In genomic region chr20:44422083-44422482, GRCh38 we compare ENCODE assay signal across 21 cellular contexts. TPM values are rescaled to one million over a fixed set of nuclear protein-coding genes. Genes with fewer than 3 reads are reported as not detected.
DNase-seq lines count a peak whose midpoint lies in the region; FAIRE-seq and TF ChIP-seq lines count a peak whose summit lies in the region.
"Had no signal": no experiment of that assay in that cellular context is flagged by ENCODE, and none has a peak within 500 bp of the region (broad histone marks: within the 10 kb centered on the region; RNA-seq: fewer than 3 reads in every experiment).

No MANE protein-coding gene starts in this region.

- peaks cover 8% of the 10 kb centered on the region for H3K27me3 Mint-ChIP-seq in endothelial cell (ENCODE audit: unreplicated experiment)
- H3K27me3 Mint-ChIP-seq: CD4-positive, CD25-positive, alpha-beta regulatory T cell had no signal

- no peak overlapping the region for H3K4me3 ChIP-seq in skeletal muscle satellite cell (ENCODE audit: low read length)
- H3K4me3 ChIP-seq: heart right ventricle had no signal

- peak overlapping the region; percentile 30 for H3K27ac ChIP-seq in epithelial cell of prostate
- H3K27ac ChIP-seq: heart right ventricle, HL-60 had no signal

- DNase-seq in HCEC 1CT: peak; percentile 81
- peak; percentile 23 for DNase-seq in RCC 7860 (ENCODE audit: low spot score)
- peak; percentile 81 for DNase-seq in epithelial cell of prostate (ENCODE audit: low read depth, low spot score)
- DNase-seq in NCI-H1105 treated with DMSO at 0.1 percent for 48 hours (lab: John Stamatoyannopoulos, UW): no peak
- DNase-seq in endothelial cell (ENCODE audit: low spot score): no peak
- DNase-seq in activated CD4-positive, alpha-beta T cell treated with anti-CD3 and anti-CD28 coated beads, Interleukin-2, amount 50 U/mL, for 4 hours: no peak
- DNase-seq: activated effector memory CD4-positive, alpha-beta T cell treated with anti-CD3 and anti-CD28 coated beads, Interleukin-2, amount 50 U/mL, for 16 hours; CD4-positive, CD25-positive, alpha-beta regulatory T cell; effector memory CD4-positive, alpha-beta T cell; heart right ventricle; natural killer cell; NCI-H1092; NCI-H69; right cardiac atrium; SIG-M5; stimulated activated naive CD4-positive, alpha-beta T cell treated with Interleukin-2 at 50 U/mL for 16 hours had no signal

- H3K9me3 Mint-ChIP-seq in endothelial cell (ENCODE audit: unreplicated experiment): no peaks in the 10 kb centered on the region
- H3K9me3 Mint-ChIP-seq: brain, natural killer cell had no signal

- no peak overlapping the region for H3K27ac Mint-ChIP-seq in endothelial cell (ENCODE audit: unreplicated experiment)
- H3K27ac Mint-ChIP-seq: brain; CD4-positive, CD25-positive, alpha-beta regulatory T cell; natural killer cell had no signal

- no peaks in the 10 kb centered on the region for H3K36me3 ChIP-seq in skeletal muscle satellite cell (ENCODE audit: insufficient read depth, low read length)
- H3K36me3 ChIP-seq: heart right ventricle had no signal

- peaks cover 10% of the 10 kb centered on the region for H3K4me1 ChIP-seq in skeletal muscle satellite cell (ENCODE audit: control insufficient read depth, insufficient read depth, low read length)
- H3K4me1 ChIP-seq: heart right ventricle had no signal

- H3K4me2 ChIP-seq in skeletal muscle satellite cell (ENCODE audit: low read length): peak overlapping the region; percentile 3

- FAIRE-seq in RCC 7860 (lab: Jason Lieb, UNC): no peak
- FAIRE-seq: G401.6, TTC549 had no signal

- no peak overlapping the region for H3K9ac ChIP-seq in skeletal muscle satellite cell (ENCODE audit: low read depth, low read length)

- no peaks in the 10 kb centered on the region for H3K36me3 Mint-ChIP-seq in endothelial cell (ENCODE audit: low read depth, unreplicated experiment)
- H3K36me3 Mint-ChIP-seq: brain; CD4-positive, CD25-positive, alpha-beta regulatory T cell; natural killer cell had no signal

- no peak overlapping the region for H3K4me3 Mint-ChIP-seq in endothelial cell (ENCODE audit: unreplicated experiment)
- H3K4me3 Mint-ChIP-seq: brain; CD4-positive, CD25-positive, alpha-beta regulatory T cell; natural killer cell had no signal

- TF ChIP-seq CTCF in endothelial cell (IDR thresholded peaks at IDR 0.05; ENCODE audit: unreplicated experiment): no peak

- no peaks in the 10 kb centered on the region for H3K9me3 ChIP-seq in skeletal muscle satellite cell (replicated peaks; ENCODE audit: low read length)
- H3K9me3 ChIP-seq: heart right ventricle had no signal

- peaks cover 16% of the 10 kb centered on the region for H3K27me3 ChIP-seq in skeletal muscle satellite cell (ENCODE audit: control insufficient read depth, insufficient read depth, low read length)

- H3K4me1 Mint-ChIP-seq in endothelial cell (ENCODE audit: unreplicated experiment): no peaks in the 10 kb centered on the region
- H3K4me1 Mint-ChIP-seq: brain; CD4-positive, CD25-positive, alpha-beta regulatory T cell; natural killer cell had no signal

RNA-seq across cellular contexts. Expression of gene TTPAL, which starts 53.6 kb away (rescaled TPM):
- total RNA-seq in skeletal muscle satellite cell (2012; rRNA removed): 26.2 and 28.4 TPM in 2 replicates
- 10.3 TPM for total RNA-seq in endothelial cell (ENCODE audit: unreplicated experiment)

Comparison
In these comparisons a context has a peak if more than half of its experiments do, and no peak if none do; other contexts are left out.
1. DNase-seq: peak in HCEC 1CT (single experiment), RCC 7860 (single experiment) and epithelial cell of prostate (single experiment); none in NCI-H1105 treated with DMSO at 0.1 percent for 48 hours (single experiment), endothelial cell (single experiment) and activated CD4-positive, alpha-beta T cell treated with anti-CD3 and anti-CD28 coated beads, Interleukin-2, amount 50 U/mL, for 4 hours (0 of 2).